ENCODE assay signal across 8 cellular contexts in genomic region chr13:99528547-99528946, GRCh38.
A peak's percentile ranks its signal among the peaks of the same experiment; 100 is the strongest.
DNase-seq lines count a peak whose midpoint lies in the region; TF ChIP-seq lines count a peak whose summit lies in the region.

No MANE protein-coding gene starts in this region.

- no peak overlapping the region for H3K27ac ChIP-seq in HEK293 (ENCODE audit: extremely low read depth, low read depth, low read length)

- DNase-seq in NCI-H2107 treated with DMSO at 0.1 percent for 48 hours (lab: John Stamatoyannopoulos, UW; ENCODE audit: unreplicated experiment) (peak; percentile 21), NCI-H2107 (lab: John Stamatoyannopoulos, UW) (no peak), NCI-H748 treated with DMSO at 0.1 percent for 48 hours (lab: John Stamatoyannopoulos, UW) (peak; percentile 3), fibroblast of pulmonary artery (ENCODE audit: low read depth) (no peak), LoVo (ENCODE audit: low spot score) (no peak), NOMO-1 (lab: John Stamatoyannopoulos, UW; ENCODE audit: unreplicated experiment in 2 of 2) (no peak), hippocampal formation (lab: John Stamatoyannopoulos, UW) (no peak)

- H3K4me1 ChIP-seq in HEK293 (ENCODE audit: control insufficient read depth, insufficient read depth, low read length): no peaks in the 10 kb centered on the region

- peaks cover 0 to 41% of the 10 kb centered on the region in 2 experiments; a peak in 2 of 3 replicates for H3K36me3 ChIP-seq in HEK293 (ENCODE audit: control insufficient read depth in 2 of 2, insufficient read depth in 1 of 2, low read length in 2 of 2)

- no peak overlapping the region for H3K4me3 ChIP-seq in HEK293 (ENCODE audit: low read depth, low read length)
- H3K4me3 ChIP-seq in fibroblast of pulmonary artery (replicated peaks; ENCODE audit: low read depth, low read length): no peak overlapping the region

- POLR2A ChIA-PET in HEK293 (lab: Yijun Ruan, JAX): no interaction called here

- no peak for TF ChIP-seq CTCF in HEK293 (tag by site-specific recombination; IDR thresholded peaks at IDR 0.05)
- peak; percentile 4 for TF ChIP-seq CTCF in fibroblast of pulmonary artery (IDR thresholded peaks at IDR 0.05; ENCODE audit: low read length, missing control alignments)

- no peaks in the 10 kb centered on the region for H3K9me3 ChIP-seq in HEK293 (ENCODE audit: control insufficient read depth, insufficient read depth, low read depth, low read length)

- CTCF ChIA-PET in HEK293 (lab: Yijun Ruan, JAX): interaction anchor here (0.7 kb wide), 2 partner anchors 50 to 70 kb away, joined by 3 to 5 read pairs; no protein-coding TSS in a partner anchor

TF ChIP-seq in HEK293, 187 proteins besides CTCF, POLR2A, EP300 and RAD21:
- TF ChIP-seq SCRT2 (tag by site-specific recombination; IDR thresholded peaks at IDR 0.05): peak; percentile 59
- TF ChIP-seq ZNF654 (tag by site-specific recombination; IDR thresholded peaks at IDR 0.05; ENCODE audit: low read depth): peak; percentile 42
- TF ChIP-seq REST (tag by site-specific recombination; IDR thresholded peaks at IDR 0.05): no peak

Comparison
In these comparisons a context has a peak if more than half of its experiments do, and no peak if none do; other contexts are left out.
1. DNase-seq: peak in NCI-H2107 treated with DMSO at 0.1 percent for 48 hours (single experiment) and NCI-H748 treated with DMSO at 0.1 percent for 48 hours (single experiment); none in NCI-H2107 (single experiment), fibroblast of pulmonary artery (single experiment), LoVo (single experiment), NOMO-1 (0 of 2) and hippocampal formation (0 of 2).